In the genomic region with DNA sequence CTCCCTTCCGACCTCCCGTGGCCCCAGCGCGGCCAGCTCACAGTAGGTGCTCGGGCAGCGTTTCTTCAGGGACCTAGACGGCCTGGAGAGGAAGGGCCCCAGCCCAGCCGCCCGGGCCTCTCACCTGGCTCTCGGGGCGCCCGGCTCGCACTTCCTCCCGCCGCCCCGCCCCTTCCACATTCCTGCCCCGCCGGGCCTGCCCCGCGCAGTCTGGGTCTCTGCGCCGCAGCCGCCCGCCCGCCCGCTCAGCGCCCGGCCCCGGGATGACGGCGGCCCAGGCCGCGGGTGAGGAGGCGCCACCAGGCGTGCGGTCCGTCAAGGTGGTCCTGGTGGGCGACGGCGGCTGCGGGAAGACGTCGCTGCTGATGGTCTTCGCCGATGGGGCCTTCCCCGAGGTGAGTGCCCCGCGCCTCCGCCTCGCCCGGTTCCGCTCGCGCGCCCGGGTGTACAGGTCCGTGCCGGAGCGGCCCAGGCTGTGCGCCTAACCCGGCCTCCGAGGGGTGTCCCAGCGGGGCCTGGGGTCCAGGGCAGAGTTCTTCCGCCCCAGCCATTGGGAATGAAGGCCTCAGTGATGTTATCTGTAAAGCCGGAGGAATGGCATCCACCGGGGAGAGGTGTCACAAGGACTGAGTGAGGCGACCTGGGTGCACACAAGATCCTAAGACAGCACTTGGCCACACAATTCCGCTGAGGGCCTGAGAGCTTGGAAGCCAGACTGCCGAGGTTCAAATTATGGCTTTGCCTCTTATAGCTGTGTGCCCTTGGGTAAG, we compare ENCODE assay signal across 8 cellular contexts. TPM values are rescaled to one million over a fixed set of nuclear protein-coding genes. Genes with fewer than 3 reads are reported as not detected.
DNase-seq lines count a peak whose midpoint lies in the region; ATAC-seq and TF ChIP-seq lines count a peak whose summit lies in the region.

A gene with protein sequence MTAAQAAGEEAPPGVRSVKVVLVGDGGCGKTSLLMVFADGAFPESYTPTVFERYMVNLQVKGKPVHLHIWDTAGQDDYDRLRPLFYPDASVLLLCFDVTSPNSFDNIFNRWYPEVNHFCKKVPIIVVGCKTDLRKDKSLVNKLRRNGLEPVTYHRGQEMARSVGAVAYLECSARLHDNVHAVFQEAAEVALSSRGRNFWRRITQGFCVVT (plus strand): TSS at position 208 of the 770 bp plus-strand sequence. CDS start 56 bp downstream, at position 264.

- H3K4me1 Mint-ChIP-seq in T-helper 2 cell treated with Interferon-gamma antibody and Interleukin-4, amounts not matched to agents 5 μg/mL and 100 μg/mL, for 36 hours (ENCODE audit: low read depth), result peaks cover 7% of the 10 kb centered on the region

- H3K4me3 Mint-ChIP-seq in T-helper 2 cell treated with Interferon-gamma antibody and Interleukin-4, amounts not matched to agents 5 μg/mL and 100 μg/mL, for 36 hours, result peak within 1 kb of the TSS; percentile 49

- H3K9me3 ChIP-seq in tibial artery, result no peaks in the 10 kb centered on the region

- H3K27ac Mint-ChIP-seq in T-helper 2 cell treated with Interferon-gamma antibody and Interleukin-4, amounts not matched to agents 5 μg/mL and 100 μg/mL, for 36 hours, result no peak within 1 kb of the TSS

- no peak for ATAC-seq in SK-N-SH treated with all-trans-retinoic acid at 6 μM for 48 hours
- no peak for ATAC-seq in HG02798 (IDR thresholded peaks at IDR 0.05; ENCODE audit: poor library complexity, unreplicated experiment)

- no peak for TF ChIP-seq CTCF in tibial artery (IDR thresholded peaks at IDR 0.05)

- DNase-seq in EH (ENCODE audit: low read depth) (peak; percentile 50), dermis microvascular lymphatic vessel endothelial cell (ENCODE audit: low read depth in 2 of 2) (peak in 1 of 2 donors; percentile 50), lung microvascular endothelial cell (ENCODE audit: low read depth in 2 of 2) (peak in 1 of 2 donors; percentile 55), tibial artery (peak in 1 of 2 donors; percentile 80), NCI-H2029 treated with DMSO at 0.1 percent for 48 hours (lab: John Stamatoyannopoulos, UW) (no peak)
- DNase-seq in T-helper 2 cell treated with Interferon-gamma antibody and Interleukin-4, amounts not matched to agents 5 μg/mL and 100 μg/mL, for 36 hours (ENCODE audit: low spot score), result no peak

- no peaks in the 10 kb centered on the region for H3K36me3 ChIP-seq in tibial artery

- peak within 1 kb of the TSS; percentile 68 to 81 for H3K4me3 ChIP-seq in tibial artery

- H3K27me3 ChIP-seq in tibial artery, result no peaks in the 10 kb centered on the region

- no peaks in the 10 kb centered on the region for H3K9me3 Mint-ChIP-seq in T-helper 2 cell treated with Interferon-gamma antibody and Interleukin-4, amounts not matched to agents 5 μg/mL and 100 μg/mL, for 36 hours

- peaks cover 4% of the 10 kb centered on the region for H3K27me3 Mint-ChIP-seq in T-helper 2 cell treated with Interferon-gamma antibody and Interleukin-4, amounts not matched to agents 5 μg/mL and 100 μg/mL, for 36 hours (ENCODE audit: low read depth)

- peaks cover 0 to 53% (median 40%) of the 10 kb centered on the region in 4 donors for H3K4me1 ChIP-seq in tibial artery

- intact Hi-C loops in tibial artery (cut with DNase I; ENCODE audit: low total_unique reads), result no loop called here

- H3K36me3 Mint-ChIP-seq in T-helper 2 cell treated with Interferon-gamma antibody and Interleukin-4, amounts not matched to agents 5 μg/mL and 100 μg/mL, for 36 hours (ENCODE audit: low read depth), result no peaks in the 10 kb centered on the region

- H3K27ac ChIP-seq in tibial artery, result peak within 1 kb of the TSS; percentile 85

TF ChIP-seq in SK-N-SH treated with all-trans-retinoic acid at 6 μM for 48 hours, 23 proteins besides CTCF, POLR2A, EP300 and RAD21:
- TF ChIP-seq ZNF70 (CRISPR knock-in tag; IDR thresholded peaks at IDR 0.05) (no peak), ZNF8 (CRISPR knock-in tag; IDR thresholded peaks at IDR 0.05) (no peak), OSR1 (CRISPR knock-in tag; IDR thresholded peaks at IDR 0.05) (no peak), TOX (CRISPR knock-in tag; IDR thresholded peaks at IDR 0.05; ENCODE audit: borderline replicate concordance) (no peak), CSDC2 (CRISPR knock-in tag; IDR thresholded peaks at IDR 0.05) (no peak), PPARA (CRISPR knock-in tag; IDR thresholded peaks at IDR 0.05; ENCODE audit: borderline replicate concordance) (no peak), ISL1 (CRISPR knock-in tag; IDR thresholded peaks at IDR 0.05) (no peak), ESRRG (CRISPR knock-in tag; IDR thresholded peaks at IDR 0.05) (no peak), TCF4 (CRISPR knock-in tag; IDR thresholded peaks at IDR 0.05; ENCODE audit: borderline replicate concordance) (no peak), SNAI2 (CRISPR knock-in tag; IDR thresholded peaks at IDR 0.05) (no peak), ZNF565 (CRISPR knock-in tag; conservative IDR thresholded peaks at IDR 0.05; ENCODE audit: low read depth) (no peak), ZC3H10 (CRISPR knock-in tag; IDR thresholded peaks at IDR 0.05) (no peak), ZFP3 (CRISPR knock-in tag; IDR thresholded peaks at IDR 0.05) (no peak)
- TF ChIP-seq, protein P1, sequence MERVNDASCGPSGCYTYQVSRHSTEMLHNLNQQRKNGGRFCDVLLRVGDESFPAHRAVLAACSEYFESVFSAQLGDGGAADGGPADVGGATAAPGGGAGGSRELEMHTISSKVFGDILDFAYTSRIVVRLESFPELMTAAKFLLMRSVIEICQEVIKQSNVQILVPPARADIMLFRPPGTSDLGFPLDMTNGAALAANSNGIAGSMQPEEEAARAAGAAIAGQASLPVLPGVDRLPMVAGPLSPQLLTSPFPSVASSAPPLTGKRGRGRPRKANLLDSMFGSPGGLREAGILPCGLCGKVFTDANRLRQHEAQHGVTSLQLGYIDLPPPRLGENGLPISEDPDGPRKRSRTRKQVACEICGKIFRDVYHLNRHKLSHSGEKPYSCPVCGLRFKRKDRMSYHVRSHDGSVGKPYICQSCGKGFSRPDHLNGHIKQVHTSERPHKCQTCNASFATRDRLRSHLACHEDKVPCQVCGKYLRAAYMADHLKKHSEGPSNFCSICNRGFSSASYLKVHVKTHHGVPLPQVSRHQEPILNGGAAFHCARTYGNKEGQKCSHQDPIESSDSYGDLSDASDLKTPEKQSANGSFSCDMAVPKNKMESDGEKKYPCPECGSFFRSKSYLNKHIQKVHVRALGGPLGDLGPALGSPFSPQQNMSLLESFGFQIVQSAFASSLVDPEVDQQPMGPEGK (CRISPR knock-in tag; IDR thresholded peaks at IDR 0.05; ENCODE audit: borderline replicate concordance), result no peak
- TF ChIP-seq, protein P2, sequence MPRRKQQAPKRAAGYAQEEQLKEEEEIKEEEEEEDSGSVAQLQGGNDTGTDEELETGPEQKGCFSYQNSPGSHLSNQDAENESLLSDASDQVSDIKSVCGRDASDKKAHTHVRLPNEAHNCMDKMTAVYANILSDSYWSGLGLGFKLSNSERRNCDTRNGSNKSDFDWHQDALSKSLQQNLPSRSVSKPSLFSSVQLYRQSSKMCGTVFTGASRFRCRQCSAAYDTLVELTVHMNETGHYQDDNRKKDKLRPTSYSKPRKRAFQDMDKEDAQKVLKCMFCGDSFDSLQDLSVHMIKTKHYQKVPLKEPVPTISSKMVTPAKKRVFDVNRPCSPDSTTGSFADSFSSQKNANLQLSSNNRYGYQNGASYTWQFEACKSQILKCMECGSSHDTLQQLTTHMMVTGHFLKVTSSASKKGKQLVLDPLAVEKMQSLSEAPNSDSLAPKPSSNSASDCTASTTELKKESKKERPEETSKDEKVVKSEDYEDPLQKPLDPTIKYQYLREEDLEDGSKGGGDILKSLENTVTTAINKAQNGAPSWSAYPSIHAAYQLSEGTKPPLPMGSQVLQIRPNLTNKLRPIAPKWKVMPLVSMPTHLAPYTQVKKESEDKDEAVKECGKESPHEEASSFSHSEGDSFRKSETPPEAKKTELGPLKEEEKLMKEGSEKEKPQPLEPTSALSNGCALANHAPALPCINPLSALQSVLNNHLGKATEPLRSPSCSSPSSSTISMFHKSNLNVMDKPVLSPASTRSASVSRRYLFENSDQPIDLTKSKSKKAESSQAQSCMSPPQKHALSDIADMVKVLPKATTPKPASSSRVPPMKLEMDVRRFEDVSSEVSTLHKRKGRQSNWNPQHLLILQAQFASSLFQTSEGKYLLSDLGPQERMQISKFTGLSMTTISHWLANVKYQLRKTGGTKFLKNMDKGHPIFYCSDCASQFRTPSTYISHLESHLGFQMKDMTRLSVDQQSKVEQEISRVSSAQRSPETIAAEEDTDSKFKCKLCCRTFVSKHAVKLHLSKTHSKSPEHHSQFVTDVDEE (CRISPR knock-in tag; IDR thresholded peaks at IDR 0.05), result no peak

RNA-seq across cellular contexts. Expression of the gene that starts here (rescaled TPM):
- total RNA-seq in dermis microvascular lymphatic vessel endothelial cell (16.9 and 24.0 TPM in 2 replicates), lung microvascular endothelial cell (10.2 and 23.6 TPM in 2 replicates)
